ENCODE assay signal across 28 cellular contexts in the genomic region with DNA sequence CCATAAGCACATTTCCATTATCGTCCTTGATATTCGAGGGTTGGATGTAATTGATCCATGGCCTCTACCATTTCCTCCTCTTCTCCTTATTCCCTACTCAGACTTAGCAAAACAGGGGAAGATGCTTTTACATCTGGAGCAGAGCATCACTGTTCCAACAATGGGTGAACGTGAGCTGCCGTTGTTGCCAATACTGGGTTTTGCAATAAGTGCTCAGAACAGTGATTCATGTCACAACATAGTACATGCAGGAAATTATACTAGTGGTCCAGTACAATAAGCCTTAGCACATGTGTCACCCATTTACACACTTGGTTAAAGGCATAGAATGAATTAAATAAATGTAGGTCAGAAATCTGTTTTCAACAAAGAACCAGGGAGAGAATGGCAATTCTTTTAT.
"Had no signal": no experiment of that assay in that cellular context is flagged by ENCODE, and none has a peak within 500 bp of the region (broad histone marks: within the 10 kb centered on the region; RNA-seq: fewer than 3 reads in every experiment).

No MANE protein-coding gene starts in this region.

- H3K27ac ChIP-seq: brain microvascular endothelial cell, cardiac muscle cell, colonic mucosa, gastroesophageal sphincter, heart right ventricle had no signal

- H3K4me1 ChIP-seq: colonic mucosa, gastroesophageal sphincter, heart right ventricle had no signal

- FAIRE-seq: astrocyte, endometrium, endothelial cell of umbilical vein had no signal

- H3K27me3 ChIP-seq: brain microvascular endothelial cell, cardiac muscle cell, colonic mucosa, gastroesophageal sphincter, heart right ventricle had no signal

- H3K9me3 ChIP-seq: colonic mucosa, gastroesophageal sphincter, heart right ventricle had no signal

- DNase-seq: activated CD4-positive, alpha-beta memory T cell treated with anti-CD3 and anti-CD28 coated beads for 36 hours; activated CD4-positive, alpha-beta T cell treated with anti-CD3 and anti-CD28 coated beads for 36 hours; activated CD4-positive, alpha-beta T cell treated with anti-CD3 and anti-CD28 coated beads, Interleukin-2, amount 10 ng/mL, durations not matched to agents 24 days and 14 days; activated CD4-positive, CD25-positive, alpha-beta regulatory T cell; activated CD4-positive, CD25-positive, alpha-beta regulatory T cell treated with anti-CD3 and anti-CD28 coated beads, Interleukin-2, amount 50 U/mL, for 72 hours; activated CD8-positive, alpha-beta memory T cell treated with anti-CD3 and anti-CD28 coated beads, Interleukin-2, amount 10 ng/mL, durations not matched to agents 7 days and 5 days; activated CD8-positive, alpha-beta memory T cell treated with anti-CD3 and anti-CD28 coated beads, Interleukin-2, amount 50 U/mL, for 4 hours; activated CD8-positive, alpha-beta T cell treated with anti-CD3 and anti-CD28 coated beads, Interleukin-2, amount 10 ng/mL, durations not matched to agents 7 days and 5 days; activated gamma-delta T cell; activated naive CD4-positive, alpha-beta T cell; activated naive CD4-positive, alpha-beta T cell treated with anti-CD3 and anti-CD28 coated beads, Interleukin-2, amount 10 ng/mL, durations not matched to agents 7 days and 5 days; activated naive CD8-positive, alpha-beta T cell treated with anti-CD3 and anti-CD28 coated beads, Interleukin-2, amount 10 ng/mL, durations not matched to agents 7 days and 5 days; activated T-cell treated with anti-CD3 and anti-CD28 coated beads, Interleukin-2, amount 50 U/mL, for 24 hours; activated T-cell treated with anti-CD3 and anti-CD28 coated beads, Interleukin-2, amount 50 U/mL, for 72 hours; anterior cingulate cortex; brain microvascular endothelial cell; central memory CD4-positive, alpha-beta T cell; cerebellar nuclear complex; colonic mucosa; effector CD8-positive, alpha-beta T cell; foreskin melanocyte; heart right ventricle; T-helper 2 cell had no signal

- H3K4me3 ChIP-seq: cardiac muscle cell, colonic mucosa, gastroesophageal sphincter, heart right ventricle had no signal

- H3K36me3 ChIP-seq: brain microvascular endothelial cell, cardiac muscle cell, colonic mucosa, gastroesophageal sphincter, heart right ventricle had no signal
